In the genomic region with DNA sequence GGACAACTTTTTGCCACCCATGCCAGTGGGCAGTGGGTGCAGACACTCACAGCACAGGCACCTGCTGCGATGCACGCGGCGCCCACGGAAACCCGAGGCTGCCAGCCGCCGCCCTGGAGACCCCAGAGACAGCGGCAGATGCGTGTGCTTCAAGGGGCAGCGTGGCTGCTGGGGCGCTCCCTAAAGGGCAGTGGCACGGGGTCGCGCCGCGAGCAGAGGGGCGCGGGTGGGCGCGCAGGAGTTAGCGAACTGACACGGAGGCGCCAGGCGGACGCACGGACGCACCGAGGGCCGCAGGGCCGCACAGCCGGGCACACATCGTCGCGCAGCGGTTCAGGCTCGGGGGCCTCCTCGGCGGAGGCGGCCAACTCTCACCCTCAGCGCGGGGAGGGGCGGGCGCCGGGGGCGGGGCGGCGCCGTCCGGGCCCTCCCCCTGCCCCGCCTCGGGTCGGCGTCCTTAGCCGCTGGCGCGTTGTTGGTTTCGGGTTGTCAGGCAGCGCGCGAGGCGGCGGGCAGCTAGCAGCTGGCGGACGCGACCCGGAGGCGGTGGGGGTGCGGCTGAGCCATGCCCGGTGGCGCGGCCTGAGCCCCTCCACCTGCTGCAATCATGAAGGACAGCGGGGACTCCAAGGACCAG, we compare ENCODE assay signal across 8 cellular contexts. TPM values are rescaled to one million over a fixed set of nuclear protein-coding genes. Genes with fewer than 3 reads are reported as not detected.
A peak's percentile ranks its signal among the peaks of the same experiment; 100 is the strongest.
DNase-seq lines count a peak whose midpoint lies in the region; ATAC-seq and TF ChIP-seq lines count a peak whose summit lies in the region.

A gene with protein sequence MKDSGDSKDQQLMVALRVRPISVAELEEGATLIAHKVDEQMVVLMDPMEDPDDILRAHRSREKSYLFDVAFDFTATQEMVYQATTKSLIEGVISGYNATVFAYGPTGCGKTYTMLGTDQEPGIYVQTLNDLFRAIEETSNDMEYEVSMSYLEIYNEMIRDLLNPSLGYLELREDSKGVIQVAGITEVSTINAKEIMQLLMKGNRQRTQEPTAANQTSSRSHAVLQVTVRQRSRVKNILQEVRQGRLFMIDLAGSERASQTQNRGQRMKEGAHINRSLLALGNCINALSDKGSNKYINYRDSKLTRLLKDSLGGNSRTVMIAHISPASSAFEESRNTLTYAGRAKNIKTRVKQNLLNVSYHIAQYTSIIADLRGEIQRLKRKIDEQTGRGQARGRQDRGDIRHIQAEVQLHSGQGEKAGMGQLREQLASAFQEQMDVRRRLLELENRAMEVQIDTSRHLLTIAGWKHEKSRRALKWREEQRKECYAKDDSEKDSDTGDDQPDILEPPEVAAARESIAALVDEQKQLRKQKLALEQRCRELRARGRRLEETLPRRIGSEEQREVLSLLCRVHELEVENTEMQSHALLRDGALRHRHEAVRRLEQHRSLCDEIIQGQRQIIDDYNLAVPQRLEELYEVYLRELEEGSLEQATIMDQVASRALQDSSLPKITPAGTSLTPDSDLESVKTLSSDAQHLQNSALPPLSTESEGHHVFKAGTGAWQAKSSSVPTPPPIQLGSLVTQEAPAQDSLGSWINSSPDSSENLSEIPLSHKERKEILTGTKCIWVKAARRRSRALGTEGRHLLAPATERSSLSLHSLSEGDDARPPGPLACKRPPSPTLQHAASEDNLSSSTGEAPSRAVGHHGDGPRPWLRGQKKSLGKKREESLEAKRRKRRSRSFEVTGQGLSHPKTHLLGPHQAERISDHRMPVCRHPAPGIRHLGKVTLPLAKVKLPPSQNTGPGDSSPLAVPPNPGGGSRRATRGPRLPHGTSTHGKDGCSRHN (plus strand): TSS at position 484 of the 637 bp plus-strand sequence. CDS start 124 bp downstream, at position 608.

- H3K27ac ChIP-seq in brain microvascular endothelial cell = no peak within 1 kb of the TSS

- in situ Hi-C loops in brain microvascular endothelial cell (cut with HindIII; ENCODE audit: low pct_ligation_motif_present, low sequenced_read_pairs) = no loop called here

- peak within 1 kb of the TSS; percentile 15 for H3K4me3 ChIP-seq in fibroblast of villous mesenchyme (ENCODE audit: low read depth, low read length)
- H3K4me3 ChIP-seq in brain microvascular endothelial cell (ENCODE audit: low read depth, low read length) = no peak within 1 kb of the TSS

- DNase-seq in DMS53 (lab: John Stamatoyannopoulos, UW) (peak; percentile 92), fibroblast of villous mesenchyme (ENCODE audit: low read depth) (no peak), omental fat pad (ENCODE audit: low spot score) (no peak), superior temporal gyrus (ENCODE audit: extremely low spot score) (peak; percentile 26), brain microvascular endothelial cell (no peak)
- DNase-seq in activated CD8-positive, alpha-beta memory T cell treated with anti-CD3 and anti-CD28 coated beads for 48 hours (ENCODE audit: low read depth in 2 of 3, low spot score in 2 of 3) = peak; percentile 22 to 36 (median 34)

- peaks cover 8% of the 10 kb centered on the region for H3K27me3 ChIP-seq in brain microvascular endothelial cell (replicated peaks)

- no peaks in the 10 kb centered on the region for H3K36me3 ChIP-seq in brain microvascular endothelial cell (replicated peaks)

- ATAC-seq in HG03432 (IDR thresholded peaks at IDR 0.05; ENCODE audit: unreplicated experiment) (peak; percentile 75), omental fat pad (ENCODE audit: low FRiP score) (peak; percentile 30), HG02840 (IDR thresholded peaks at IDR 0.05; ENCODE audit: low FRiP score, unreplicated experiment) (no peak)

- no peak for TF ChIP-seq CTCF in fibroblast of villous mesenchyme (IDR thresholded peaks at IDR 0.05; ENCODE audit: insufficient read depth, low read depth, low read length)
- no peak for TF ChIP-seq CTCF in omental fat pad (IDR thresholded peaks at IDR 0.05)
- no peak for TF ChIP-seq CTCF in brain microvascular endothelial cell (IDR thresholded peaks at IDR 0.05; ENCODE audit: low read depth, low read length, missing control alignments)

RNA-seq across cellular contexts. Expression of the gene that starts here (rescaled TPM):
- not detected in 2 replicates for total RNA-seq in fibroblast of villous mesenchyme
- total RNA-seq in omental fat pad = 1 to 10 TPM in 2 of 4 donors, under 1 TPM in 2; 0.72 to 2.4 (median 1.4) TPM

Comparison
In these comparisons a context has a peak if more than half of its experiments do, and no peak if none do; other contexts are left out.
1. DNase-seq: peak in DMS53 (single experiment), activated CD8-positive, alpha-beta memory T cell treated with anti-CD3 and anti-CD28 coated beads for 48 hours (3 of 3) and superior temporal gyrus (single experiment); none in fibroblast of villous mesenchyme (single experiment), omental fat pad (single experiment) and brain microvascular endothelial cell (single experiment).